19 cellular contexts compared by ENCODE assay signal in genomic region chr21:41111681-41112080, GRCh38. TPM values are rescaled to one million over a fixed set of nuclear protein-coding genes. Genes with fewer than 3 reads are reported as not detected.
A peak's percentile ranks its signal among the peaks of the same experiment; 100 is the strongest.
DNase-seq lines count a peak whose midpoint lies in the region; ATAC-seq and TF ChIP-seq lines count a peak whose summit lies in the region.
"Had no signal": no experiment of that assay in that cellular context is flagged by ENCODE, and none has a peak within 500 bp of the region (broad histone marks: within the 10 kb centered on the region; RNA-seq: fewer than 3 reads in every experiment).

No MANE protein-coding gene starts in this region.

- H3K27me3 ChIP-seq in CD4-positive, alpha-beta memory T cell (ENCODE audit: insufficient read depth, low read length), result no peaks in the 10 kb centered on the region
- peaks cover 0 to 35% (median 7%) of the 10 kb centered on the region in 9 donors for H3K27me3 ChIP-seq in heart left ventricle
- H3K27me3 ChIP-seq: MG63 had no signal

- CTCF ChIA-PET in CD4-positive, alpha-beta memory T cell (lab: Charles Lee; ENCODE audit: partially characterized antibody), result no interaction called here

- peak overlapping the region in 5 of 8 donors; percentile 18 to 72 (median 55) for H3K4me3 Mint-ChIP-seq in CD4-positive, alpha-beta memory T cell
- H3K4me3 Mint-ChIP-seq in T-helper 17 cell (peak overlapping the region; percentile 1), immature natural killer cell (peak overlapping the region in 4 of 5 donors; percentile 5 to 63 (median 36))
- H3K4me3 Mint-ChIP-seq in natural killer cell treated with Interleukin-12 subunit alpha and Interleukin-12 subunit beta and Interleukin-15 and Interleukin-18, amount 100 ng/mL, for 72 hours, result peak overlapping the region; percentile 18
- H3K4me3 Mint-ChIP-seq: GM23338 had no signal

- POLR2A ChIA-PET in CD4-positive, alpha-beta memory T cell (lab: Charles Lee; ENCODE audit: partially characterized antibody), result no interaction called here

- no peak for ATAC-seq in T-helper 17 cell
- ATAC-seq in natural killer cell treated with Interleukin-12 subunit alpha and Interleukin-12 subunit beta and Interleukin-15 and Interleukin-18, amount 100 ng/mL, for 72 hours, result no peak
- no peak for ATAC-seq in heart left ventricle
- ATAC-seq: GM23338, HCT116, Right ventricle myocardium inferior had no signal

- no peak overlapping the region for H3K4me3 ChIP-seq in CD4-positive, alpha-beta memory T cell (ENCODE audit: low read length in 2 of 2)
- no peak overlapping the region for H3K4me3 ChIP-seq in heart left ventricle
- H3K4me3 ChIP-seq: GM23338, MG63 had no signal

- intact Hi-C loops in CD4-positive, alpha-beta memory T cell (cut with micrococcal nuclease), result no loop called here
- intact Hi-C loops in heart left ventricle (cut with DNase I), result no loop called here

- H3K27ac Mint-ChIP-seq in CD4-positive, alpha-beta memory T cell, result peak overlapping the region in 4 of 7 donors; percentile 4 to 73 (median 54)
- H3K27ac Mint-ChIP-seq in T-helper 17 cell, result peak overlapping the region; percentile 1
- H3K27ac Mint-ChIP-seq in immature natural killer cell, result no peak overlapping the region
- no peak overlapping the region for H3K27ac Mint-ChIP-seq in natural killer cell treated with Interleukin-12 subunit alpha and Interleukin-12 subunit beta and Interleukin-15 and Interleukin-18, amount 100 ng/mL, for 72 hours
- H3K27ac Mint-ChIP-seq: GM23338, IgD-negative memory B cell had no signal

- H3K27me3 Mint-ChIP-seq in CD4-positive, alpha-beta memory T cell, result peaks cover 15 to 20% of the 10 kb centered on the region in 2 donors
- peaks cover 8% of the 10 kb centered on the region for H3K27me3 Mint-ChIP-seq in T-helper 17 cell
- H3K27me3 Mint-ChIP-seq in immature natural killer cell (ENCODE audit: low read depth in 3 of 3), result peaks cover 5 to 6% (median 6%) of the 10 kb centered on the region in 3 donors
- H3K27me3 Mint-ChIP-seq in natural killer cell treated with Interleukin-12 subunit alpha and Interleukin-12 subunit beta and Interleukin-15 and Interleukin-18, amount 100 ng/mL, for 72 hours, result peaks cover 18 to 27% of the 10 kb centered on the region in 2 donors

- H3K9me3 Mint-ChIP-seq in CD4-positive, alpha-beta memory T cell, result peaks cover 0 to 7% (median 0%) of the 10 kb centered on the region in 8 donors
- peaks cover 0 to 2% (median 0%) of the 10 kb centered on the region in 6 donors for H3K9me3 Mint-ChIP-seq in immature natural killer cell
- peaks cover 6% of the 10 kb centered on the region for H3K9me3 Mint-ChIP-seq in natural killer cell treated with Interleukin-12 subunit alpha and Interleukin-12 subunit beta and Interleukin-15 and Interleukin-18, amount 100 ng/mL, for 72 hours
- H3K9me3 Mint-ChIP-seq: IgD-negative memory B cell had no signal

- no peaks in the 10 kb centered on the region for H3K9me3 ChIP-seq in CD4-positive, alpha-beta memory T cell (ENCODE audit: control insufficient read depth in 1 of 2, low read length in 2 of 2)
- H3K9me3 ChIP-seq in T-helper 17 cell (ENCODE audit: control insufficient read depth, low read length, poor library complexity, severe bottlenecking), result no peaks in the 10 kb centered on the region
- no peaks in the 10 kb centered on the region for H3K9me3 ChIP-seq in heart left ventricle
- H3K9me3 ChIP-seq: MG63 had no signal

- H3K4me1 ChIP-seq in CD4-positive, alpha-beta memory T cell (ENCODE audit: insufficient read depth, low read length), result peaks cover 14% of the 10 kb centered on the region
- peaks cover 0 to 11% (median 0%) of the 10 kb centered on the region in 12 donors for H3K4me1 ChIP-seq in heart left ventricle

- no peaks in the 10 kb centered on the region for H3K36me3 ChIP-seq in CD4-positive, alpha-beta memory T cell (ENCODE audit: insufficient read depth, low read length)
- no peaks in the 10 kb centered on the region for H3K36me3 ChIP-seq in heart left ventricle
- H3K36me3 ChIP-seq: MG63 had no signal

- no peak for TF ChIP-seq CTCF in heart left ventricle (IDR thresholded peaks at IDR 0.05)

- peaks cover 17 to 29% (median 23%) of the 10 kb centered on the region in 4 donors for H3K4me1 Mint-ChIP-seq in CD4-positive, alpha-beta memory T cell
- peaks cover 10% of the 10 kb centered on the region for H3K4me1 Mint-ChIP-seq in T-helper 17 cell
- peaks cover 22 to 26% of the 10 kb centered on the region in 2 donors for H3K4me1 Mint-ChIP-seq in immature natural killer cell
- H3K4me1 Mint-ChIP-seq in natural killer cell treated with Interleukin-12 subunit alpha and Interleukin-12 subunit beta and Interleukin-15 and Interleukin-18, amount 100 ng/mL, for 72 hours (ENCODE audit: low read depth in 2 of 2), result peaks cover 13 to 15% of the 10 kb centered on the region in 2 donors

- 84 to 95% (median 91%) methylated on average over 11 of the region's 11 CpGs for whole genome bisulfite sequencing in heart left ventricle, 4 donors

- no peak for TF ChIP-seq POLR2A in heart left ventricle (IDR thresholded peaks at IDR 0.05)

- no peak overlapping the region for H3K27ac ChIP-seq in CD4-positive, alpha-beta memory T cell (ENCODE audit: low read depth, low read length)
- no peak overlapping the region for H3K27ac ChIP-seq in heart left ventricle

- H3K36me3 Mint-ChIP-seq in CD4-positive, alpha-beta memory T cell, result no peaks in the 10 kb centered on the region
- H3K36me3 Mint-ChIP-seq in T-helper 17 cell (ENCODE audit: low read depth) (no peaks in the 10 kb centered on the region), immature natural killer cell (no peaks in the 10 kb centered on the region)
- no peaks in the 10 kb centered on the region for H3K36me3 Mint-ChIP-seq in natural killer cell treated with Interleukin-12 subunit alpha and Interleukin-12 subunit beta and Interleukin-15 and Interleukin-18, amount 100 ng/mL, for 72 hours
- H3K36me3 Mint-ChIP-seq: CD14-positive monocyte had no signal

- DNase-seq in CD4-positive, alpha-beta memory T cell, result no peak
- DNase-seq in T-helper 17 cell, result no peak
- no peak for DNase-seq in immature natural killer cell
- no peak for DNase-seq in natural killer cell treated with Interleukin-12 subunit alpha and Interleukin-12 subunit beta and Interleukin-15 and Interleukin-18, amount 100 ng/mL, for 72 hours (ENCODE audit: low spot score)
- no peak for DNase-seq in heart left ventricle
- DNase-seq in NCI-H2081 (lab: John Stamatoyannopoulos, UW), result no peak
- no peak for DNase-seq in NCI-H226
- DNase-seq in OCI-M2 (lab: John Stamatoyannopoulos, UW; ENCODE audit: unreplicated experiment), result no peak
- DNase-seq: Karpas-422, MG63, NCI-H1048, NCI-H1436, NCI-H1930, NCI-H526 had no signal

RNA-seq across cellular contexts. Expression of gene BACE2, which starts 56.3 kb away (rescaled TPM):
- total RNA-seq in CD4-positive, alpha-beta memory T cell, result not detected
- under 1 TPM; 0.10 to 0.52 TPM for polyA plus RNA-seq in CD4-positive, alpha-beta memory T cell
- total RNA-seq in T-helper 17 cell (1 to 10 TPM in 1 of 2 donors, under 1 TPM in 1; 0.37 to 1.4 TPM), heart left ventricle (10 to 100 TPM; 10.3 to 30.3 (median 15.6) TPM)
- polyA plus RNA-seq in immature natural killer cell (1 to 10 TPM in 1 of 3 donors, under 1 TPM in 1, not detected in 1; 0.82 to 2.1 TPM), heart left ventricle (10 to 100 TPM in 1 of 2 donors, 1 to 10 TPM in 1; 3.8 to 21.9 TPM)
- total RNA-seq in natural killer cell treated with Interleukin-12 subunit alpha and Interleukin-12 subunit beta and Interleukin-15 and Interleukin-18, amount 100 ng/mL, for 72 hours, result 1 to 10 TPM in 1 of 2 donors, under 1 TPM in 1; 0.21 to 2.6 TPM

Comparison
In these comparisons a context has a peak if more than half of its experiments do, and no peak if none do; other contexts are left out.
1. H3K27ac Mint-ChIP-seq: peak in CD4-positive, alpha-beta memory T cell (4 of 7) and T-helper 17 cell (single experiment); none in immature natural killer cell (0 of 6) and natural killer cell treated with Interleukin-12 subunit alpha and Interleukin-12 subunit beta and Interleukin-15 and Interleukin-18, amount 100 ng/mL, for 72 hours (0 of 2).
2. H3K4me3 Mint-ChIP-seq: peak in every context shown above with its lines; median percentile 55 in CD4-positive, alpha-beta memory T cell; 36 in immature natural killer cell; 18 in natural killer cell treated with Interleukin-12 subunit alpha and Interleukin-12 subunit beta and Interleukin-15 and Interleukin-18, amount 100 ng/mL, for 72 hours; 1 in T-helper 17 cell.